ENCODE assay signal across 11 cellular contexts in the genomic region with DNA sequence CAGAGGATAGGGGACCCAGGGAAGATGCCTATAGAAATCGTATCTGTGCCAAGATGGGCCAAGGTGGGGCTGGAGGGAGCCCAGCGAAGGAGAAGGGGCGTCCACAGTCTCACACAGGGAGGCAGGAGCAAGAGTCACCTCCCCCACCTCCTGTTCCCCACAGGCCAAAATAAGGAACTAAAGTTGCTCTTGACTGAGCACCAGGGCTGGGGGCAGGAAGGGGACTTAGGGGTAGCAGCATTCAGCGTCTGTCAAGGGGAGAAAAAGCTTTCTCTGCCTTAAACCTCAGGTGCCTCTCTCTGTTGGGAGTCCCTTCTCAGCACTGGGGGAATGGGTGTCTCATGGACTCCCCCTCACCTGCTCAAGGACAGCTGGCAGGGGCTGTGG. TPM values are rescaled to one million over a fixed set of nuclear protein-coding genes. Genes with fewer than 3 reads are reported as not detected.
DNase-seq lines count a peak whose midpoint lies in the region; ATAC-seq lines count a peak whose summit lies in the region.
"Had no signal": no experiment of that assay in that cellular context is flagged by ENCODE, and none has a peak within 500 bp of the region (broad histone marks: within the 10 kb centered on the region; RNA-seq: fewer than 3 reads in every experiment).

No MANE protein-coding gene starts in this region.

- no peak overlapping the region for H3K23ac ChIP-seq in mesendoderm (ENCODE audit: low read length)

- H3K4me1 Mint-ChIP-seq in CD4-positive, alpha-beta memory T cell, result peaks cover 40 to 94% (median 64%) of the 10 kb centered on the region in 4 donors
- peaks cover 74 to 88% (median 81%) of the 10 kb centered on the region in 3 donors for H3K4me1 Mint-ChIP-seq in T-cell

- no peak overlapping the region for H2BK5ac ChIP-seq in mesendoderm (ENCODE audit: low read length)

- no peaks in the 10 kb centered on the region for H4K20me1 ChIP-seq in GM23248 (ENCODE audit: insufficient read depth)

- H4K5ac ChIP-seq in mesendoderm (ENCODE audit: low read length), result no peak overlapping the region

- H3K9me2 ChIP-seq in GM23248 (ENCODE audit: insufficient read depth), result no peaks in the 10 kb centered on the region

- no peak overlapping the region for H2BK120ac ChIP-seq in mesendoderm (ENCODE audit: low read depth, low read length)

- POLR2A ChIA-PET in CD4-positive, alpha-beta memory T cell (lab: Charles Lee; ENCODE audit: partially characterized antibody), result interaction anchor here (1.0 to 11.3 kb wide), 6 partner anchors 10 to 82 kb away, joined by 3 to 579 read pairs (median 16); a partner anchor contains a TSS
- POLR2A ChIA-PET in T-cell (lab: Charles Lee), result no interaction called here

- no peaks in the 10 kb centered on the region for H3K27me3 Mint-ChIP-seq in CD4-positive, alpha-beta memory T cell
- H3K27me3 Mint-ChIP-seq in T-cell, result no peaks in the 10 kb centered on the region

- intact Hi-C loops in CD4-positive, alpha-beta memory T cell (cut with micrococcal nuclease), result no loop called here

- no peaks in the 10 kb centered on the region for H3K36me3 ChIP-seq in CD4-positive, alpha-beta memory T cell (ENCODE audit: insufficient read depth, low read length)
- no peaks in the 10 kb centered on the region for H3K36me3 ChIP-seq in mesendoderm (ENCODE audit: control insufficient read depth, insufficient read depth, low read length)
- H3K36me3 ChIP-seq in GM23248 (ENCODE audit: low read depth), result no peaks in the 10 kb centered on the region

- H3F3A ChIP-seq in GM23248 (ENCODE audit: insufficient read depth), result peaks cover 21% of the 10 kb centered on the region

- peak overlapping the region in 1 of 2 donors; percentile 3 for H3K4me3 ChIP-seq in CD4-positive, alpha-beta memory T cell (ENCODE audit: low read length in 2 of 2)
- H3K4me3 ChIP-seq in mesendoderm (ENCODE audit: low read length) (no peak overlapping the region), GM23248 (no peak overlapping the region)
- H3K4me3 ChIP-seq: body of pancreas had no signal

- peak overlapping the region in 7 of 8 donors; percentile 23 to 88 (median 53) for H3K4me3 Mint-ChIP-seq in CD4-positive, alpha-beta memory T cell
- peak overlapping the region; percentile 34 to 75 (median 66) for H3K4me3 Mint-ChIP-seq in T-cell
- H3K4me3 Mint-ChIP-seq: type B pancreatic cell had no signal

- H3K79me1 ChIP-seq in mesendoderm (ENCODE audit: low read length), result no peaks in the 10 kb centered on the region

- peak overlapping the region; percentile 95 to 100 (median 98) for H3K27ac Mint-ChIP-seq in CD4-positive, alpha-beta memory T cell
- H3K27ac Mint-ChIP-seq in T-cell, result peak overlapping the region; percentile 98 to 100
- H3K27ac Mint-ChIP-seq: type B pancreatic cell had no signal

- peaks cover 96% of the 10 kb centered on the region for H3K4me1 ChIP-seq in CD4-positive, alpha-beta memory T cell (ENCODE audit: insufficient read depth, low read length)
- H3K4me1 ChIP-seq in mesendoderm (ENCODE audit: control insufficient read depth, low read depth, low read length) (no peaks in the 10 kb centered on the region), GM23248 (ENCODE audit: insufficient read depth) (no peaks in the 10 kb centered on the region)

- peak overlapping the region; percentile 42 for H3K56ac ChIP-seq in mesendoderm (ENCODE audit: low read length)

- H3K18ac ChIP-seq in mesendoderm (ENCODE audit: low read length), result no peak overlapping the region

- DNase-seq in CD4-positive, alpha-beta memory T cell, result peak in 1 of 5 donors; percentile 13
- DNase-seq in T-cell (peak in 2 of 34 experiments; percentile 16 to 40), mesendoderm (no peak), GM23248 (no peak), T-helper 9 cell (no peak)
- DNase-seq in stimulated activated CD4-positive, alpha-beta T cell treated with anti-CD3 and anti-CD28 coated beads, Interleukin-1b, Interleukin-23, amount 100 ng/mL, for 48 hours, result no peak
- DNase-seq: body of pancreas, NCI-H2171 had no signal

- H2AFZ ChIP-seq in GM23248, result no peak overlapping the region

- peak overlapping the region; percentile 6 for H3K9ac ChIP-seq in mesendoderm (ENCODE audit: low read length)
- H3K9ac ChIP-seq in GM23248, result no peak overlapping the region

- no peak overlapping the region for H2AK5ac ChIP-seq in mesendoderm (ENCODE audit: low read length)

- no peaks in the 10 kb centered on the region for H3K9me3 ChIP-seq in CD4-positive, alpha-beta memory T cell (ENCODE audit: control insufficient read depth in 1 of 2, low read length in 2 of 2)
- H3K9me3 ChIP-seq in GM23248 (ENCODE audit: low read depth), result no peaks in the 10 kb centered on the region
- H3K9me3 ChIP-seq: body of pancreas had no signal

- H3K36me3 Mint-ChIP-seq in CD4-positive, alpha-beta memory T cell, result peaks cover 2 to 3% of the 10 kb centered on the region in 2 donors
- H3K36me3 Mint-ChIP-seq in T-cell, result peaks cover 2% of the 10 kb centered on the region
- H3K36me3 Mint-ChIP-seq: type B pancreatic cell had no signal

- no peaks in the 10 kb centered on the region for H3K27me3 ChIP-seq in CD4-positive, alpha-beta memory T cell (ENCODE audit: insufficient read depth, low read length)
- no peaks in the 10 kb centered on the region for H3K27me3 ChIP-seq in mesendoderm (ENCODE audit: insufficient read depth, low read length, poor library complexity)
- H3K27me3 ChIP-seq in GM23248 (replicated peaks; ENCODE audit: insufficient read depth), result no peaks in the 10 kb centered on the region
- H3K27me3 ChIP-seq: body of pancreas had no signal

- in situ Hi-C loops in GM23248 (cut with MboI), result no loop called here

- H3K4me2 ChIP-seq in mesendoderm (ENCODE audit: low read length) (no peak overlapping the region), GM23248 (ENCODE audit: unreplicated experiment) (no peak overlapping the region)

- WGBS in mesendoderm (ENCODE audit: extremely low coverage, insufficient coverage, low lambda C conversion rate), result no CpG with 5 or more reads among the region's 4 CpGs
- 81 to 82% methylated on average over 4 of the region's 4 CpGs for WGBS in GM23248 (ENCODE audit: low coverage in 1 of 2, low lambda C conversion rate in 2 of 2, missing lambda C conversion rate in 2 of 2), 2 experiments

- H3K79me2 ChIP-seq in mesendoderm (ENCODE audit: control insufficient read depth, insufficient read depth, low read length) (no peaks in the 10 kb centered on the region), GM23248 (ENCODE audit: insufficient read depth) (no peaks in the 10 kb centered on the region)

- no peak overlapping the region for H2BK15ac ChIP-seq in mesendoderm (replicated peaks; ENCODE audit: low read depth)

- CTCF ChIA-PET in CD4-positive, alpha-beta memory T cell (lab: Charles Lee; ENCODE audit: partially characterized antibody), result interaction anchor here (7.8 to 9.0 kb wide), 2 partner anchors 10 to 15 kb away, joined by 125 to 142 read pairs; a partner anchor contains a TSS
- CTCF ChIA-PET in T-cell (lab: Charles Lee), result no interaction called here

- no peak overlapping the region for H3K4ac ChIP-seq in mesendoderm (ENCODE audit: low read depth, low read length)

- peaks cover 0 to 2% (median 0%) of the 10 kb centered on the region in 8 donors for H3K9me3 Mint-ChIP-seq in CD4-positive, alpha-beta memory T cell
- no peaks in the 10 kb centered on the region for H3K9me3 Mint-ChIP-seq in T-cell
- H3K9me3 Mint-ChIP-seq: type B pancreatic cell had no signal

- H3K27ac ChIP-seq in CD4-positive, alpha-beta memory T cell (ENCODE audit: low read depth, low read length), result peak overlapping the region; percentile 66
- no peak overlapping the region for H3K27ac ChIP-seq in mesendoderm (ENCODE audit: low read depth, low read length)
- H3K27ac ChIP-seq in GM23248, result no peak overlapping the region
- H3K27ac ChIP-seq: body of pancreas had no signal

- H4K8ac ChIP-seq in mesendoderm (ENCODE audit: low read depth, low read length), result no peak overlapping the region

- ATAC-seq in HG02610 (IDR thresholded peaks at IDR 0.05; ENCODE audit: unreplicated experiment) (peak; percentile 3), T-cell (replicated peaks in 1 of 4) (no peak), HG03139 (IDR thresholded peaks at IDR 0.05; ENCODE audit: unreplicated experiment) (no peak)
- ATAC-seq: body of pancreas had no signal

RNA-seq across cellular contexts. Expression of a gene that starts 0.4 kb away (rescaled TPM):
- total RNA-seq in CD4-positive, alpha-beta memory T cell, result 1 to 10 TPM in 1 of 2 experiments, under 1 TPM in 1; 0.93 to 1.3 TPM
- 10 to 100 TPM in 1 of 2 donors, 1 to 10 TPM in 1; 5.1 to 29.7 TPM for polyA plus RNA-seq in CD4-positive, alpha-beta memory T cell
- total RNA-seq in T-cell, result 10 to 100 TPM; 15.9 to 51.1 (median 19.0) TPM
- polyA plus RNA-seq in mesendoderm (2013, experiment 1 of 2), result 0.41 TPM
- 0.46 TPM for polyA plus RNA-seq in mesendoderm (2013, experiment 2 of 2)
- total RNA-seq in GM23248 (2014; rRNA removed; shearing (Covaris generic)), result not detected in 2 replicates
- polyA plus RNA-seq in GM23248 (2016; fragmentation: Nextera tagmentation; extraction: Ambion mirVana), result 0.49 TPM in 1 of 2 replicates, not detected in the other
- total RNA-seq: body of pancreas had no signal

RNA-seq across cellular contexts. Expression of a gene that starts 5.5 kb away (rescaled TPM):
- 100 to 1,000 TPM; 956 to 992 TPM for total RNA-seq in CD4-positive, alpha-beta memory T cell
- polyA plus RNA-seq in CD4-positive, alpha-beta memory T cell, result 100 to 1,000 TPM; 140 to 325 TPM
- 1,000 to 10,000 TPM; 1,130 to 1,360 (median 1,288) TPM for total RNA-seq in T-cell
- polyA plus RNA-seq in mesendoderm (2013, experiment 1 of 2), result 38.0 TPM
- 36.4 TPM for polyA plus RNA-seq in mesendoderm (2013, experiment 2 of 2)
- total RNA-seq in GM23248 (2014; rRNA removed; shearing (Covaris generic)), result 44.6 and 46.2 TPM in 2 replicates
- polyA plus RNA-seq in GM23248 (2016; fragmentation: Nextera tagmentation; extraction: Ambion mirVana), result 44.3 and 49.6 TPM in 2 replicates

RNA-seq across cellular contexts. Expression of a gene that starts 17.4 kb away (rescaled TPM):
- total RNA-seq in CD4-positive, alpha-beta memory T cell, result 1,000 to 10,000 TPM; 3,807 to 4,015 TPM
- 1,000 to 10,000 TPM; 4,853 to 7,200 TPM for polyA plus RNA-seq in CD4-positive, alpha-beta memory T cell
- total RNA-seq in T-cell, result 1,000 to 10,000 TPM; 3,043 to 4,286 (median 3,822) TPM
- 3,019 TPM for polyA plus RNA-seq in mesendoderm (2013, experiment 1 of 2)
- 2,972 TPM for polyA plus RNA-seq in mesendoderm (2013, experiment 2 of 2)
- total RNA-seq in GM23248 (2014; rRNA removed; shearing (Covaris generic)), result 296 and 881 TPM in 2 replicates
- 2,308 and 2,316 TPM in 2 replicates for polyA plus RNA-seq in GM23248 (2016; fragmentation: Nextera tagmentation; extraction: Ambion mirVana)

RNA-seq across cellular contexts. Expression of a gene that starts 32.6 kb away (rescaled TPM):
- total RNA-seq in CD4-positive, alpha-beta memory T cell, result not detected
- not detected for polyA plus RNA-seq in CD4-positive, alpha-beta memory T cell
- total RNA-seq in T-cell, result not detected
- not detected for polyA plus RNA-seq in mesendoderm (2013, experiment 1 of 2)
- polyA plus RNA-seq in mesendoderm (2013, experiment 2 of 2), result not detected
- not detected in 2 replicates for total RNA-seq in GM23248 (2014; rRNA removed; shearing (Covaris generic))
- polyA plus RNA-seq in GM23248 (2016; fragmentation: Nextera tagmentation; extraction: Ambion mirVana), result not detected in 2 replicates
- total RNA-seq: body of pancreas had no signal

RNA-seq across cellular contexts. Expression of a gene that starts 33.0 kb away (rescaled TPM):
- total RNA-seq in CD4-positive, alpha-beta memory T cell, result not detected
- not detected for polyA plus RNA-seq in CD4-positive, alpha-beta memory T cell
- total RNA-seq in T-cell, result not detected
- not detected for polyA plus RNA-seq in mesendoderm (2013, experiment 1 of 2)
- polyA plus RNA-seq in mesendoderm (2013, experiment 2 of 2), result not detected
- not detected in 2 replicates for total RNA-seq in GM23248 (2014; rRNA removed; shearing (Covaris generic))
- polyA plus RNA-seq in GM23248 (2016; fragmentation: Nextera tagmentation; extraction: Ambion mirVana), result not detected in 2 replicates
- total RNA-seq: body of pancreas had no signal

Comparison
In these comparisons a context has a peak if more than half of its experiments do, and no peak if none do; other contexts are left out.
1. RNA of a gene that starts 0.4 kb away (total RNA-seq): 15.9 to 51.1 TPM in T-cell; 0.93 to 1.3 TPM in CD4-positive, alpha-beta memory T cell and not detected in GM23248; every median in the first group is over 4 times any median in the second.
2. RNA of a gene that starts 5.5 kb away (total RNA-seq): 1,130 to 1,360 TPM in T-cell and 956 to 992 TPM in CD4-positive, alpha-beta memory T cell; 44.6 to 46.2 TPM in GM23248; every median in the first group is over 10 times any median in the second.